Comparison of ENCODE assay signal across 18 cellular contexts in genomic region chr1:228375578-228376261, GRCh38. TPM values are rescaled to one million over a fixed set of nuclear protein-coding genes. Genes with fewer than 3 reads are reported as not detected.
DNase-seq lines count a peak whose midpoint lies in the region; ATAC-seq and TF ChIP-seq lines count a peak whose summit lies in the region.
"Had no signal": no experiment of that assay in that cellular context is flagged by ENCODE, and none has a peak within 500 bp of the region (broad histone marks: within the 10 kb centered on the region; RNA-seq: fewer than 3 reads in every experiment).

No MANE protein-coding gene starts in this region.

- H3K27me3 ChIP-seq in breast epithelium: no peaks in the 10 kb centered on the region
- H3K27me3 ChIP-seq in right atrium auricular region: no peaks in the 10 kb centered on the region
- H3K27me3 ChIP-seq in spleen (replicated peaks in 1 of 7): peaks cover 0 to 34% (median 9%) of the 10 kb centered on the region in 7 donors
- H3K27me3 ChIP-seq: hepatocyte had no signal

- TF ChIP-seq POLR2A in breast epithelium (IDR thresholded peaks at IDR 0.05) (no peak), spleen (IDR thresholded peaks at IDR 0.05) (no peak)

- H3K9me3 ChIP-seq in breast epithelium: no peaks in the 10 kb centered on the region
- H3K9me3 ChIP-seq in right atrium auricular region: no peaks in the 10 kb centered on the region
- H3K9me3 ChIP-seq in spleen: no peaks in the 10 kb centered on the region

- H3K27ac ChIP-seq in C4-2B (peak overlapping the region; percentile 1; the same call in 1 of the 2 replicates), breast epithelium (peak overlapping the region; percentile 50 to 76), right atrium auricular region (peak overlapping the region; percentile 92 to 95), spleen (peak overlapping the region; percentile 37 to 88 (median 80))
- H3K27ac ChIP-seq: hepatocyte had no signal

- H3K4me3 ChIP-seq in breast epithelium (no peak overlapping the region), right atrium auricular region (no peak overlapping the region), spleen (no peak overlapping the region)
- H3K4me3 ChIP-seq: hepatocyte had no signal

- in situ Hi-C loops in GM13977 (cut with MboI; ENCODE audit: low pct_unique_long_range_greater_than_20kb, low sequenced_read_pairs, unreplicated experiment): no loop called here

- no peak for DNase-seq in breast epithelium (ENCODE audit: low spot score in 2 of 2)
- DNase-seq in right atrium auricular region (ENCODE audit: low spot score): no peak
- peak; percentile 76 for DNase-seq in spleen
- DNase-seq in GM13977 (ENCODE audit: low spot score): no peak
- no peak for DNase-seq in NCI-H2081 (lab: John Stamatoyannopoulos, UW)
- DNase-seq: activated CD4-positive, CD25-positive, alpha-beta regulatory T cell; activated effector memory CD4-positive, alpha-beta T cell treated with anti-CD3 and anti-CD28 coated beads, Interleukin-2, amount 50 U/mL, for 16 hours; NCI-H1436; NCI-H2227 treated with DMSO at 0.1 percent for 48 hours; NK-92 treated with Interleukin-12 subunit alpha and Interleukin-12 subunit beta, amount 100 ng/mL, for 24 hours had no signal

- H3K4me1 ChIP-seq in breast epithelium (peaks cover 0 to 4% of the 10 kb centered on the region in 2 donors), right atrium auricular region (peaks cover 4 to 64% of the 10 kb centered on the region in 2 donors), spleen (peaks cover 10 to 68% (median 39%) of the 10 kb centered on the region in 6 donors)

- no peaks in the 10 kb centered on the region for H3K36me3 ChIP-seq in breast epithelium
- H3K36me3 ChIP-seq in right atrium auricular region: peaks cover 36% of the 10 kb centered on the region
- H3K36me3 ChIP-seq in spleen: no peaks in the 10 kb centered on the region

- no peak for ATAC-seq in GM18502 (IDR thresholded peaks at IDR 0.05; ENCODE audit: poor library complexity, unreplicated experiment)
- no peak for ATAC-seq in HG03139 (IDR thresholded peaks at IDR 0.05; ENCODE audit: unreplicated experiment)
- ATAC-seq: stimulated activated effector memory CD8-positive, alpha-beta T cell treated with anti-CD3 and anti-CD28 coated beads, Interleukin-12 subunit alpha, Interleukin-12 subunit beta, amount 100 ng/mL, for 72 hours had no signal

- WGBS in spleen, 5 donors: 87 to 96% (median 94%) methylated on average over 12 to 22 of the region's 22 CpGs

- intact Hi-C loops in breast epithelium (cut with DNase I; ENCODE audit: low total_unique reads) (no loop called here), spleen (cut with DNase I; ENCODE audit: low total_unique reads) (no loop called here)

- TF ChIP-seq CTCF in C4-2B (conservative IDR thresholded peaks at IDR 0.05) (no peak), breast epithelium (IDR thresholded peaks at IDR 0.05) (no peak), right atrium auricular region (IDR thresholded peaks at IDR 0.05) (no peak), spleen (IDR thresholded peaks at IDR 0.05 in 8 of 11, conservative IDR thresholded peaks at IDR 0.05 in 3 of 11) (no peak), GM13977 (IDR thresholded peaks at IDR 0.05; ENCODE audit: extremely low read depth, insufficient read depth, missing control alignments) (no peak)

RNA-seq across cellular contexts. Expression of gene TRIM11, which starts 30.9 kb away (rescaled TPM):
- total RNA-seq in breast epithelium (10 to 100 TPM; 17.0 to 17.7 (median 17.3) TPM), right atrium auricular region (1 to 10 TPM; 5.5 to 9.8 TPM), spleen (10 to 100 TPM; 33.4 to 49.4 (median 39.8) TPM)
- 10 to 100 TPM; 14.1 to 26.8 (median 20.7) TPM for polyA plus RNA-seq in spleen

RNA-seq across cellular contexts. Expression of gene TRIM17, which starts 40.9 kb away (rescaled TPM):
- total RNA-seq in breast epithelium (1 to 10 TPM in 2 of 3 donors, not detected in 1; 7.3 to 9.5 TPM), right atrium auricular region (not detected), spleen (1 to 10 TPM; 3.5 to 7.1 (median 5.4) TPM)
- polyA plus RNA-seq in spleen: 1 to 10 TPM in 1 of 3 donors, under 1 TPM in 2; 0.36 to 4.0 (median 0.96) TPM
- total RNA-seq: dermis microvascular lymphatic vessel endothelial cell, H4, HT1080 had no signal

Comparison
In these comparisons a context has a peak if more than half of its experiments do, and no peak if none do; other contexts are left out.
1. H3K27ac ChIP-seq: peak in every context shown above with its lines; median percentile 94 in right atrium auricular region; 80 in spleen; 63 in breast epithelium; 1 in C4-2B.